ENCODE assay signal across 11 cellular contexts in genomic region chr5:6483880-6484382, GRCh38. TPM values are rescaled to one million over a fixed set of nuclear protein-coding genes. Genes with fewer than 3 reads are reported as not detected.
DNase-seq lines count a peak whose midpoint lies in the region; ATAC-seq and TF ChIP-seq lines count a peak whose summit lies in the region.
"Had no signal": no experiment of that assay in that cellular context is flagged by ENCODE, and none has a peak within 500 bp of the region (broad histone marks: within the 10 kb centered on the region; RNA-seq: fewer than 3 reads in every experiment).

No MANE protein-coding gene starts in this region.

- CTCF ChIA-PET in GM10248 (lab: Yijun Ruan, JAX): interaction anchor here (0.8 kb wide), 1 partner anchor 9 kb away, joined by 3 read pairs; no protein-coding TSS in a partner anchor

- TF ChIP-seq CTCF in GM10248 (IDR thresholded peaks at IDR 0.05; ENCODE audit: control extremely low read depth, extremely low read depth, low read depth, missing control alignments): no peak
- TF ChIP-seq CTCF in gastroesophageal sphincter (IDR thresholded peaks at IDR 0.05): no peak
- no peak for TF ChIP-seq CTCF in vagina (IDR thresholded peaks at IDR 0.05)
- TF ChIP-seq CTCF in adrenal gland (IDR thresholded peaks at IDR 0.05): no peak

- peak; percentile 86 for DNase-seq in GM10248 (ENCODE audit: extremely low spot score)
- no peak for DNase-seq in vagina (ENCODE audit: extremely low spot score in 2 of 2)
- no peak for DNase-seq in adrenal gland
- DNase-seq in putamen (ENCODE audit: low spot score): no peak
- DNase-seq: left cardiac atrium had no signal

- no peak for TF ChIP-seq POLR2A in gastroesophageal sphincter (IDR thresholded peaks at IDR 0.05)
- TF ChIP-seq POLR2A in vagina (IDR thresholded peaks at IDR 0.05): no peak
- no peak for TF ChIP-seq POLR2A in adrenal gland (IDR thresholded peaks at IDR 0.05)

- no peak overlapping the region for H3K27ac ChIP-seq in gastroesophageal sphincter
- no peak overlapping the region for H3K27ac ChIP-seq in vagina
- no peak overlapping the region for H3K27ac ChIP-seq in adrenal gland
- H3K27ac ChIP-seq: right lobe of liver had no signal

- intact Hi-C loops in vagina (cut with DNase I) (no loop called here), adrenal gland (cut with DNase I) (no loop called here)

- ATAC-seq in GM18873 (IDR thresholded peaks at IDR 0.05; ENCODE audit: low FRiP score, unreplicated experiment) (peak; percentile 90), HG02588 (IDR thresholded peaks at IDR 0.05; ENCODE audit: unreplicated experiment) (peak; percentile 90), HG03469 (IDR thresholded peaks at IDR 0.05; ENCODE audit: unreplicated experiment) (peak; percentile 84), gastroesophageal sphincter (no peak)
- ATAC-seq: left cardiac atrium, right lobe of liver had no signal

- no peaks in the 10 kb centered on the region for H3K4me1 ChIP-seq in gastroesophageal sphincter
- no peaks in the 10 kb centered on the region for H3K4me1 ChIP-seq in vagina
- no peaks in the 10 kb centered on the region for H3K4me1 ChIP-seq in adrenal gland (replicated peaks in 1 of 2)
- H3K4me1 ChIP-seq: right lobe of liver had no signal

- H3K36me3 ChIP-seq in gastroesophageal sphincter (no peaks in the 10 kb centered on the region), vagina (no peaks in the 10 kb centered on the region), adrenal gland (replicated peaks in 1 of 2) (no peaks in the 10 kb centered on the region)
- H3K36me3 ChIP-seq: right lobe of liver had no signal

- no peak for TF ChIP-seq EP300 in gastroesophageal sphincter (IDR thresholded peaks at IDR 0.05)

- H3K27me3 ChIP-seq in gastroesophageal sphincter (peaks cover 14% of the 10 kb centered on the region), vagina (no peaks in the 10 kb centered on the region), adrenal gland (no peaks in the 10 kb centered on the region)
- H3K27me3 ChIP-seq: right lobe of liver had no signal

- 82 to 100% methylated on average over 3 to 8 of the region's 9 CpGs for WGBS in gastroesophageal sphincter (ENCODE audit: low coverage in 1 of 2), 2 donors
- 84 to 100% (median 91%) methylated on average over 3 to 9 of the region's 9 CpGs for WGBS in adrenal gland, 4 donors

- no peaks in the 10 kb centered on the region for H3K9me3 ChIP-seq in gastroesophageal sphincter
- H3K9me3 ChIP-seq in vagina: no peaks in the 10 kb centered on the region
- no peaks in the 10 kb centered on the region for H3K9me3 ChIP-seq in adrenal gland (replicated peaks in 1 of 3)
- H3K9me3 ChIP-seq: right lobe of liver had no signal

- POLR2A ChIA-PET in GM10248 (lab: Yijun Ruan, JAX): no interaction called here

- H3K4me3 ChIP-seq in gastroesophageal sphincter: no peak overlapping the region
- no peak overlapping the region for H3K4me3 ChIP-seq in vagina
- no peak overlapping the region for H3K4me3 ChIP-seq in adrenal gland
- H3K4me3 ChIP-seq: right lobe of liver had no signal

RNA-seq across cellular contexts. Expression of gene UBE2QL1, which starts 35.3 kb away (rescaled TPM):
- total RNA-seq in gastroesophageal sphincter (1 to 10 TPM in 1 of 4 donors, under 1 TPM in 3; 0.15 to 1.4 (median 0.28) TPM), vagina (2.5 TPM), adrenal gland (1 to 10 TPM in 6 of 8 donors, under 1 TPM in 2; 0.12 to 3.4 (median 1.8) TPM)
- polyA plus RNA-seq in adrenal gland: 1 to 10 TPM in 1 of 3 donors, under 1 TPM in 2; 0.71 to 1.1 (median 0.80) TPM
- total RNA-seq: T-helper 2 cell treated with Interferon-gamma antibody and Interleukin-4, amounts not matched to agents 100 ng/mL and 5 ng/mL, for 36 hours had no signal
